Comparison of ENCODE assay signal across 1 cellular context in the genomic region with DNA sequence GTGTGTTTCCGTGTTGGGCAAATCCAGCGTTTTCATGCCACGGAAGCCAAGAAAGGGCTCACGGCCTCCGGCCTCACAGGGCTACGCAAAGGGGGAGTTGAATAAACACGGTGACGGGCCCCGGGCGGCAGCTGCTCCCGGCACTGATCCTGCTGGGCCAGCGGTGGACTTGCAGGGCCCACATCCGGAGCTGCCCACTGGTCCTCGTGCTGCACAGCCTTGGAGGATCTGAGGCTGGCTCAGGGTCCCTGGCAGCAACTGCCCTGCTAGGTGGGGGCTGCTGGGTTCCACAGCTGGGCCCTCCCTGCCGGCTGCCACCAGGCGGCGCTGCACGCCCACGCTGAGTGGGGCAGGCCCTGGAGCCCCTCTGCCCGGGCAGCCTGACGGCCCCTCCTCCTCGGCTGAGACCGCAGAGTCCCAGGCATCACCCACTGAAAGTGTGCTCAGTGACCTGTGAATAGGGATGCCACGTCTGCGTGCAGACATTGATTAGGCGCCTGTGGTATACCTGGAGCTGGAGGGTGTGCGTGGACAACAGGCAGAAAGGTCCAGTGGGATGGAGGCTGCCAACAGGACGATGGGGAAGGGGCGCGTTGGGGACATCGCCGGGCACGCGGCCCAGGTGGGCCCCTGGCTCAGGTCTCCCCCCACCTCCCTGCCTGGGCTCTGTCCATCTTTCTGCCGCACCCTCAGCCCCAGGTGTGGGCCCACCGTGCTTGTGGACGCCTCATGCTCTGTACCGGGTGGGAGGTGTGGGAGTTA.
TF ChIP-seq lines count a peak whose summit lies in the region.

No MANE protein-coding gene starts in this region.

TF ChIP-seq in HepG2, 621 proteins besides CTCF, POLR2A, EP300 and RAD21 (continued from another document and continues in another):
- peak; percentile 56; the same call in 1 of the 2 replicates for TF ChIP-seq YEATS2 (CRISPR knock-in tag; IDR thresholded peaks at IDR 0.05; ENCODE audit: borderline replicate concordance)
- TF ChIP-seq, protein P1, sequence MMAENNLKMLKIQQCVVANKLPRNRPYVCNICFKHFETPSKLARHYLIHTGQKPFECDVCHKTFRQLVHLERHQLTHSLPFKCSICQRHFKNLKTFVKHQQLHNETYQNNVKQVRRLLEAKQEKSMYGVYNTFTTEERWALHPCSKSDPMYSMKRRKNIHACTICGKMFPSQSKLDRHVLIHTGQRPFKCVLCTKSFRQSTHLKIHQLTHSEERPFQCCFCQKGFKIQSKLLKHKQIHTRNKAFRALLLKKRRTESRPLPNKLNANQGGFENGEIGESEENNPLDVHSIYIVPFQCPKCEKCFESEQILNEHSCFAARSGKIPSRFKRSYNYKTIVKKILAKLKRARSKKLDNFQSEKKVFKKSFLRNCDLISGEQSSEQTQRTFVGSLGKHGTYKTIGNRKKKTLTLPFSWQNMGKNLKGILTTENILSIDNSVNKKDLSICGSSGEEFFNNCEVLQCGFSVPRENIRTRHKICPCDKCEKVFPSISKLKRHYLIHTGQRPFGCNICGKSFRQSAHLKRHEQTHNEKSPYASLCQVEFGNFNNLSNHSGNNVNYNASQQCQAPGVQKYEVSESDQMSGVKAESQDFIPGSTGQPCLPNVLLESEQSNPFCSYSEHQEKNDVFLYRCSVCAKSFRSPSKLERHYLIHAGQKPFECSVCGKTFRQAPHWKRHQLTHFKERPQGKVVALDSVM (CRISPR knock-in tag; IDR thresholded peaks at IDR 0.05) = no peak
- TF ChIP-seq ZNF136 (CRISPR knock-in tag; IDR thresholded peaks at IDR 0.05; ENCODE audit: low read depth) = no peak
- TF ChIP-seq RFXANK (CRISPR knock-in tag; IDR thresholded peaks at IDR 0.05) = no peak
- TF ChIP-seq, protein P2, sequence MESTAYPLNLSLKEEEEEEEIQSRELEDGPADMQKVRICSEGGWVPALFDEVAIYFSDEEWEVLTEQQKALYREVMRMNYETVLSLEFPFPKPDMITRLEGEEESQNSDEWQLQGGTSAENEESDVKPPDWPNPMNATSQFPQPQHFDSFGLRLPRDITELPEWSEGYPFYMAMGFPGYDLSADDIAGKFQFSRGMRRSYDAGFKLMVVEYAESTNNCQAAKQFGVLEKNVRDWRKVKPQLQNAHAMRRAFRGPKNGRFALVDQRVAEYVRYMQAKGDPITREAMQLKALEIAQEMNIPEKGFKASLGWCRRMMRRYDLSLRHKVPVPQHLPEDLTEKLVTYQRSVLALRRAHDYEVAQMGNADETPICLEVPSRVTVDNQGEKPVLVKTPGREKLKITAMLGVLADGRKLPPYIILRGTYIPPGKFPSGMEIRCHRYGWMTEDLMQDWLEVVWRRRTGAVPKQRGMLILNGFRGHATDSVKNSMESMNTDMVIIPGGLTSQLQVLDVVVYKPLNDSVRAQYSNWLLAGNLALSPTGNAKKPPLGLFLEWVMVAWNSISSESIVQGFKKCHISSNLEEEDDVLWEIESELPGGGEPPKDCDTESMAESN (CRISPR knock-in tag; conservative IDR thresholded peaks at IDR 0.05) = no peak
- TF ChIP-seq ZNF607 (CRISPR knock-in tag; IDR thresholded peaks at IDR 0.05; ENCODE audit: borderline replicate concordance) = peak; percentile 86
- TF ChIP-seq ZNF337 (CRISPR knock-in tag; IDR thresholded peaks at IDR 0.05; ENCODE audit: borderline replicate concordance, low read depth) = 0 out of 2 replicates have a peak, but pooled peaks have one; percentile 87
- TF ChIP-seq, protein P3, sequence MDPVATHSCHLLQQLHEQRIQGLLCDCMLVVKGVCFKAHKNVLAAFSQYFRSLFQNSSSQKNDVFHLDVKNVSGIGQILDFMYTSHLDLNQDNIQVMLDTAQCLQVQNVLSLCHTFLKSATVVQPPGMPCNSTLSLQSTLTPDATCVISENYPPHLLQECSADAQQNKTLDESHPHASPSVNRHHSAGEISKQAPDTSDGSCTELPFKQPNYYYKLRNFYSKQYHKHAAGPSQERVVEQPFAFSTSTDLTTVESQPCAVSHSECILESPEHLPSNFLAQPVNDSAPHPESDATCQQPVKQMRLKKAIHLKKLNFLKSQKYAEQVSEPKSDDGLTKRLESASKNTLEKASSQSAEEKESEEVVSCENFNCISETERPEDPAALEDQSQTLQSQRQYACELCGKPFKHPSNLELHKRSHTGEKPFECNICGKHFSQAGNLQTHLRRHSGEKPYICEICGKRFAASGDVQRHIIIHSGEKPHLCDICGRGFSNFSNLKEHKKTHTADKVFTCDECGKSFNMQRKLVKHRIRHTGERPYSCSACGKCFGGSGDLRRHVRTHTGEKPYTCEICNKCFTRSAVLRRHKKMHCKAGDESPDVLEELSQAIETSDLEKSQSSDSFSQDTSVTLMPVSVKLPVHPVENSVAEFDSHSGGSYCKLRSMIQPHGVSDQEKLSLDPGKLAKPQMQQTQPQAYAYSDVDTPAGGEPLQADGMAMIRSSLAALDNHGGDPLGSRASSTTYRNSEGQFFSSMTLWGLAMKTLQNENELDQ (CRISPR knock-in tag; IDR thresholded peaks at IDR 0.05; ENCODE audit: borderline replicate concordance) = no peak
- peak; percentile 72; the same call in 1 of the 2 replicates for TF ChIP-seq ZNF547 (CRISPR knock-in tag; IDR thresholded peaks at IDR 0.05)
- TF ChIP-seq ZKSCAN8 (CRISPR knock-in tag; IDR thresholded peaks at IDR 0.05; ENCODE audit: borderline replicate concordance) = peak; percentile 100
- no peak for TF ChIP-seq SRY (CRISPR knock-in tag; IDR thresholded peaks at IDR 0.05)
- 0 out of 2 replicates have a peak, but pooled peaks have one; percentile 23 for TF ChIP-seq RXRB (CRISPR knock-in tag; IDR thresholded peaks at IDR 0.05; ENCODE audit: borderline replicate concordance)
- peak; percentile 25; the same call in 1 of the 2 replicates for TF ChIP-seq RXRA (CRISPR knock-in tag; IDR thresholded peaks at IDR 0.05)
- TF ChIP-seq, protein P4, sequence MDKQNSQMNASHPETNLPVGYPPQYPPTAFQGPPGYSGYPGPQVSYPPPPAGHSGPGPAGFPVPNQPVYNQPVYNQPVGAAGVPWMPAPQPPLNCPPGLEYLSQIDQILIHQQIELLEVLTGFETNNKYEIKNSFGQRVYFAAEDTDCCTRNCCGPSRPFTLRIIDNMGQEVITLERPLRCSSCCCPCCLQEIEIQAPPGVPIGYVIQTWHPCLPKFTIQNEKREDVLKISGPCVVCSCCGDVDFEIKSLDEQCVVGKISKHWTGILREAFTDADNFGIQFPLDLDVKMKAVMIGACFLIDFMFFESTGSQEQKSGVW (CRISPR knock-in tag; IDR thresholded peaks at IDR 0.05; ENCODE audit: borderline replicate concordance) = no peak
- 0 out of 2 replicates have a peak, but pooled peaks have one; percentile 16 for TF ChIP-seq DNMT1 (CRISPR knock-in tag; IDR thresholded peaks at IDR 0.05)
- TF ChIP-seq, protein P5, sequence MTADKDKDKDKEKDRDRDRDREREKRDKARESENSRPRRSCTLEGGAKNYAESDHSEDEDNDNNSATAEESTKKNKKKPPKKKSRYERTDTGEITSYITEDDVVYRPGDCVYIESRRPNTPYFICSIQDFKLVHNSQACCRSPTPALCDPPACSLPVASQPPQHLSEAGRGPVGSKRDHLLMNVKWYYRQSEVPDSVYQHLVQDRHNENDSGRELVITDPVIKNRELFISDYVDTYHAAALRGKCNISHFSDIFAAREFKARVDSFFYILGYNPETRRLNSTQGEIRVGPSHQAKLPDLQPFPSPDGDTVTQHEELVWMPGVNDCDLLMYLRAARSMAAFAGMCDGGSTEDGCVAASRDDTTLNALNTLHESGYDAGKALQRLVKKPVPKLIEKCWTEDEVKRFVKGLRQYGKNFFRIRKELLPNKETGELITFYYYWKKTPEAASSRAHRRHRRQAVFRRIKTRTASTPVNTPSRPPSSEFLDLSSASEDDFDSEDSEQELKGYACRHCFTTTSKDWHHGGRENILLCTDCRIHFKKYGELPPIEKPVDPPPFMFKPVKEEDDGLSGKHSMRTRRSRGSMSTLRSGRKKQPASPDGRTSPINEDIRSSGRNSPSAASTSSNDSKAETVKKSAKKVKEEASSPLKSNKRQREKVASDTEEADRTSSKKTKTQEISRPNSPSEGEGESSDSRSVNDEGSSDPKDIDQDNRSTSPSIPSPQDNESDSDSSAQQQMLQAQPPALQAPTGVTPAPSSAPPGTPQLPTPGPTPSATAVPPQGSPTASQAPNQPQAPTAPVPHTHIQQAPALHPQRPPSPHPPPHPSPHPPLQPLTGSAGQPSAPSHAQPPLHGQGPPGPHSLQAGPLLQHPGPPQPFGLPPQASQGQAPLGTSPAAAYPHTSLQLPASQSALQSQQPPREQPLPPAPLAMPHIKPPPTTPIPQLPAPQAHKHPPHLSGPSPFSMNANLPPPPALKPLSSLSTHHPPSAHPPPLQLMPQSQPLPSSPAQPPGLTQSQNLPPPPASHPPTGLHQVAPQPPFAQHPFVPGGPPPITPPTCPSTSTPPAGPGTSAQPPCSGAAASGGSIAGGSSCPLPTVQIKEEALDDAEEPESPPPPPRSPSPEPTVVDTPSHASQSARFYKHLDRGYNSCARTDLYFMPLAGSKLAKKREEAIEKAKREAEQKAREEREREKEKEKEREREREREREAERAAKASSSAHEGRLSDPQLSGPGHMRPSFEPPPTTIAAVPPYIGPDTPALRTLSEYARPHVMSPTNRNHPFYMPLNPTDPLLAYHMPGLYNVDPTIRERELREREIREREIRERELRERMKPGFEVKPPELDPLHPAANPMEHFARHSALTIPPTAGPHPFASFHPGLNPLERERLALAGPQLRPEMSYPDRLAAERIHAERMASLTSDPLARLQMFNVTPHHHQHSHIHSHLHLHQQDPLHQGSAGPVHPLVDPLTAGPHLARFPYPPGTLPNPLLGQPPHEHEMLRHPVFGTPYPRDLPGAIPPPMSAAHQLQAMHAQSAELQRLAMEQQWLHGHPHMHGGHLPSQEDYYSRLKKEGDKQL (CRISPR knock-in tag; IDR thresholded peaks at IDR 0.05; ENCODE audit: low read depth) = no peak
- TF ChIP-seq, protein P6, sequence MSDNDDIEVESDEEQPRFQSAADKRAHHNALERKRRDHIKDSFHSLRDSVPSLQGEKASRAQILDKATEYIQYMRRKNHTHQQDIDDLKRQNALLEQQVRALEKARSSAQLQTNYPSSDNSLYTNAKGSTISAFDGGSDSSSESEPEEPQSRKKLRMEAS (IDR thresholded peaks at IDR 0.05) = 0 out of 2 replicates have a peak, but pooled peaks have one; percentile 30
- TF ChIP-seq, protein P7, sequence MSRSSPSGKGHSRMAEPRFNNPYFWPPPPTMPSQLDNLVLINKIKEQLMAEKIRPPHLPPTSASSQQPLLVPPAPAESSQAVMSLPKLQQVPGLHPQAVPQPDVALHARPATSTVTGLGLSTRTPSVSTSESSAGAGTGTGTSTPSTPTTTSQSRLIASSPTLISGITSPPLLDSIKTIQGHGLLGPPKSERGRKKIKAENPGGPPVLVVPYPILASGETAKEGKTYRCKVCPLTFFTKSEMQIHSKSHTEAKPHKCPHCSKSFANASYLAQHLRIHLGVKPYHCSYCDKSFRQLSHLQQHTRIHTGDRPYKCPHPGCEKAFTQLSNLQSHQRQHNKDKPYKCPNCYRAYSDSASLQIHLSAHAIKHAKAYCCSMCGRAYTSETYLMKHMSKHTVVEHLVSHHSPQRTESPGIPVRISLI (CRISPR knock-in tag; IDR thresholded peaks at IDR 0.05; ENCODE audit: borderline replicate concordance) = no peak
- TF ChIP-seq ZSCAN12 (CRISPR knock-in tag; IDR thresholded peaks at IDR 0.05) = no peak
- TF ChIP-seq ZNF788 (CRISPR knock-in tag; IDR thresholded peaks at IDR 0.05; ENCODE audit: borderline replicate concordance) = peak; percentile 36; the same call in 1 of the 2 replicates
- TF ChIP-seq ZNF660 (CRISPR knock-in tag; IDR thresholded peaks at IDR 0.05; ENCODE audit: borderline replicate concordance, low read depth) = 0 out of 2 replicates have a peak, but pooled peaks have one; percentile 28
- peak; percentile 42; the same call in 1 of the 2 replicates for TF ChIP-seq SP4 (CRISPR knock-in tag; IDR thresholded peaks at IDR 0.05)
- TF ChIP-seq PHF8 (CRISPR knock-in tag; IDR thresholded peaks at IDR 0.05) = peak; percentile 24; the same call in 1 of the 2 replicates
- peak; percentile 64; the same call in 1 of the 2 replicates for TF ChIP-seq GATAD1 (CRISPR knock-in tag; IDR thresholded peaks at IDR 0.05)
- TF ChIP-seq ZNF782 (CRISPR knock-in tag; IDR thresholded peaks at IDR 0.05; ENCODE audit: borderline replicate concordance) = no peak
- TF ChIP-seq, protein P8, sequence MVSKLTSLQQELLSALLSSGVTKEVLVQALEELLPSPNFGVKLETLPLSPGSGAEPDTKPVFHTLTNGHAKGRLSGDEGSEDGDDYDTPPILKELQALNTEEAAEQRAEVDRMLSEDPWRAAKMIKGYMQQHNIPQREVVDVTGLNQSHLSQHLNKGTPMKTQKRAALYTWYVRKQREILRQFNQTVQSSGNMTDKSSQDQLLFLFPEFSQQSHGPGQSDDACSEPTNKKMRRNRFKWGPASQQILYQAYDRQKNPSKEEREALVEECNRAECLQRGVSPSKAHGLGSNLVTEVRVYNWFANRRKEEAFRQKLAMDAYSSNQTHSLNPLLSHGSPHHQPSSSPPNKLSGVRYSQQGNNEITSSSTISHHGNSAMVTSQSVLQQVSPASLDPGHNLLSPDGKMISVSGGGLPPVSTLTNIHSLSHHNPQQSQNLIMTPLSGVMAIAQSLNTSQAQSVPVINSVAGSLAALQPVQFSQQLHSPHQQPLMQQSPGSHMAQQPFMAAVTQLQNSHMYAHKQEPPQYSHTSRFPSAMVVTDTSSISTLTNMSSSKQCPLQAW (CRISPR knock-in tag; IDR thresholded peaks at IDR 0.05) = peak; percentile 89
- TF ChIP-seq CBFB (CRISPR knock-in tag; IDR thresholded peaks at IDR 0.05) = 0 out of 2 replicates have a peak, but pooled peaks have one; percentile 49
- TF ChIP-seq, protein P9, sequence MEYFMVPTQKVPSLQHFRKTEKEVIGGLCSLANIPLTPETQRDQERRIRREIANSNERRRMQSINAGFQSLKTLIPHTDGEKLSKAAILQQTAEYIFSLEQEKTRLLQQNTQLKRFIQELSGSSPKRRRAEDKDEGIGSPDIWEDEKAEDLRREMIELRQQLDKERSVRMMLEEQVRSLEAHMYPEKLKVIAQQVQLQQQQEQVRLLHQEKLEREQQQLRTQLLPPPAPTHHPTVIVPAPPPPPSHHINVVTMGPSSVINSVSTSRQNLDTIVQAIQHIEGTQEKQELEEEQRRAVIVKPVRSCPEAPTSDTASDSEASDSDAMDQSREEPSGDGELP (IDR thresholded peaks at IDR 0.05; ENCODE audit: borderline replicate concordance, low read depth) = peak; percentile 77; the same call in 1 of the 2 replicates
- TF ChIP-seq, protein P10, sequence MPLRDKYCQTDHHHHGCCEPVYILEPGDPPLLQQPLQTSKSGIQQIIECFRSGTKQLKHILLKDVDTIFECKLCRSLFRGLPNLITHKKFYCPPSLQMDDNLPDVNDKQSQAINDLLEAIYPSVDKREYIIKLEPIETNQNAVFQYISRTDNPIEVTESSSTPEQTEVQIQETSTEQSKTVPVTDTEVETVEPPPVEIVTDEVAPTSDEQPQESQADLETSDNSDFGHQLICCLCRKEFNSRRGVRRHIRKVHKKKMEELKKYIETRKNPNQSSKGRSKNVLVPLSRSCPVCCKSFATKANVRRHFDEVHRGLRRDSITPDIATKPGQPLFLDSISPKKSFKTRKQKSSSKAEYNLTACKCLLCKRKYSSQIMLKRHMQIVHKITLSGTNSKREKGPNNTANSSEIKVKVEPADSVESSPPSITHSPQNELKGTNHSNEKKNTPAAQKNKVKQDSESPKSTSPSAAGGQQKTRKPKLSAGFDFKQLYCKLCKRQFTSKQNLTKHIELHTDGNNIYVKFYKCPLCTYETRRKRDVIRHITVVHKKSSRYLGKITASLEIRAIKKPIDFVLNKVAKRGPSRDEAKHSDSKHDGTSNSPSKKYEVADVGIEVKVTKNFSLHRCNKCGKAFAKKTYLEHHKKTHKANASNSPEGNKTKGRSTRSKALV (CRISPR knock-in tag; IDR thresholded peaks at IDR 0.05) = no peak; the same call in 1 of the 2 replicates
- TF ChIP-seq ZNF776 (CRISPR knock-in tag; IDR thresholded peaks at IDR 0.05) = peak; percentile 27; the same call in 1 of the 2 replicates
- peak; percentile 71 for TF ChIP-seq TEAD3 (CRISPR knock-in tag; optimal IDR thresholded peaks at IDR 0.05; ENCODE audit: borderline replicate concordance)
- peak; percentile 79; the same call in 1 of the 2 replicates for TF ChIP-seq ZNF431 (CRISPR knock-in tag; IDR thresholded peaks at IDR 0.05; ENCODE audit: borderline replicate concordance, low read depth)
